Comparison of ENCODE assay signal across 9 cellular contexts in genomic region chr12:81797100-81797499, GRCh38. TPM values are rescaled to one million over a fixed set of nuclear protein-coding genes. Genes with fewer than 3 reads are reported as not detected.
A peak's percentile ranks its signal among the peaks of the same experiment; 100 is the strongest.
DNase-seq lines count a peak whose midpoint lies in the region; ATAC-seq, FAIRE-seq and TF ChIP-seq lines count a peak whose summit lies in the region.
"Had no signal": no experiment of that assay in that cellular context is flagged by ENCODE, and none has a peak within 500 bp of the region (broad histone marks: within the 10 kb centered on the region; RNA-seq: fewer than 3 reads in every experiment).

No MANE protein-coding gene starts in this region.

- TF ChIP-seq RAD21 in A549 (conservative IDR thresholded peaks at IDR 0.05 in 1 of 2, IDR thresholded peaks at IDR 0.05 in 1 of 2) = no peak

- no peak for TF ChIP-seq POLR2A in A549 (IDR thresholded peaks at IDR 0.05; ENCODE audit: low read length)

- TF ChIP-seq CTCF in A549 (IDR thresholded peaks at IDR 0.05) (peak; percentile 19; the same call in 2 of the 3 replicates), MM.1S (IDR thresholded peaks at IDR 0.05; ENCODE audit: low read length) (peak; percentile 46), dorsolateral prefrontal cortex (IDR thresholded peaks at IDR 0.05 in 54 of 56, conservative IDR thresholded peaks at IDR 0.05 in 2 of 56; ENCODE audit: low read depth in 1 of 56, partially characterized antibody in 56 of 56) (peak in 34 of 56 donors; percentile 6 to 41 (median 22))

- H3K9me3 ChIP-seq in A549 (no peaks in the 10 kb centered on the region), MM.1S (replicated peaks; ENCODE audit: insufficient read depth, low read length) (no peaks in the 10 kb centered on the region)

- H3K27me3 ChIP-seq in MM.1S (replicated peaks; ENCODE audit: insufficient read depth, low read length) (no peaks in the 10 kb centered on the region), dorsolateral prefrontal cortex (no peaks in the 10 kb centered on the region)

- H3K4me1 ChIP-seq in A549 (no peaks in the 10 kb centered on the region), MM.1S (ENCODE audit: low read length) (no peaks in the 10 kb centered on the region)

- H3K4me2 ChIP-seq in A549 (no peak overlapping the region), MM.1S (ENCODE audit: low read depth, low read length) (no peak overlapping the region)

- no peak overlapping the region for H2AFZ ChIP-seq in MM.1S (ENCODE audit: low read length)

- H3K36me3 ChIP-seq in MM.1S (replicated peaks; ENCODE audit: insufficient read depth, low read length) = no peaks in the 10 kb centered on the region

- H3K9me3 Mint-ChIP-seq in stimulated activated memory B cell treated with anti-CD40 and anti-IgM and Interleukin-4, amounts not matched to agents 10 μg/mL and 1 μg/mL and 100 μg/mL, for 72 hours = peaks cover 2% of the 10 kb centered on the region
- H3K9me3 Mint-ChIP-seq in activated CD4-positive, alpha-beta T cell treated with anti-CD3 and anti-CD28 coated beads for 36 hours (ENCODE audit: low read depth) = no peaks in the 10 kb centered on the region

- H3K4me1 Mint-ChIP-seq in stimulated activated memory B cell treated with anti-CD40 and anti-IgM and Interleukin-4, amounts not matched to agents 10 μg/mL and 1 μg/mL and 100 μg/mL, for 72 hours = no peaks in the 10 kb centered on the region
- peaks cover 15% of the 10 kb centered on the region for H3K4me1 Mint-ChIP-seq in activated CD4-positive, alpha-beta T cell treated with anti-CD3 and anti-CD28 coated beads for 36 hours

- ATAC-seq in A549 (peak; percentile 34 to 78; a peak in 3 of 6 replicates), GM18498 (IDR thresholded peaks at IDR 0.05; ENCODE audit: unreplicated experiment) (peak; percentile 69), HG03460 (IDR thresholded peaks at IDR 0.05; ENCODE audit: unreplicated experiment) (no peak), sciatic nerve (no peak)
- ATAC-seq in stimulated activated memory B cell treated with anti-CD40 and anti-IgM and Interleukin-4, amounts not matched to agents 10 μg/mL and 1 μg/mL and 100 μg/mL, for 72 hours = no peak
- ATAC-seq in activated CD4-positive, alpha-beta T cell treated with anti-CD3 and anti-CD28 coated beads for 36 hours = no peak

- H3F3A ChIP-seq in MM.1S (ENCODE audit: insufficient read depth, low read length) = no peaks in the 10 kb centered on the region

- CTCF ChIA-PET in A549 (lab: Yijun Ruan, JAX) = interaction anchor here (0.7 kb wide), 1 partner anchor 350 kb away, joined by 3 read pairs; no protein-coding TSS in a partner anchor
- CTCF ChIA-PET in activated CD4-positive, alpha-beta T cell treated with anti-CD3 and anti-CD28 coated beads for 36 hours (lab: Charles Lee) = no interaction called here

- TF ChIP-seq EP300 in A549 (IDR thresholded peaks at IDR 0.05) = no peak

- FAIRE-seq in A549 (lab: Jason Lieb, UNC) = no peak
- FAIRE-seq: urothelium cell line had no signal

- WGBS in A549 (ENCODE audit: missing lambda C conversion rate) = under 1% methylated on average over 3 of the region's 3 CpGs

- intact Hi-C loops in dorsolateral prefrontal cortex (cut with DNase I) = no loop called here
- intact Hi-C loops in activated CD4-positive, alpha-beta T cell treated with anti-CD3 and anti-CD28 coated beads for 36 hours (cut with DNase I, micrococcal nuclease) = loop anchor here in 1 of 2 experiments (5.0 kb wide), 1 partner anchor 150 kb away; no protein-coding TSS in a partner anchor
- intact Hi-C loops in sciatic nerve (cut with DNase I) = no loop called here

- no peaks in the 10 kb centered on the region for H3K9me2 ChIP-seq in MM.1S (replicated peaks; ENCODE audit: insufficient read depth, low read length)

- H3K9ac ChIP-seq in MM.1S (ENCODE audit: low read length) = no peak overlapping the region

- no peak overlapping the region for H3K27ac ChIP-seq in A549
- no peak overlapping the region for H3K27ac ChIP-seq in MM.1S (ENCODE audit: low read length)
- no peak overlapping the region for H3K27ac ChIP-seq in dorsolateral prefrontal cortex

- H4K20me1 ChIP-seq in MM.1S (ENCODE audit: insufficient read depth, low read length) = no peaks in the 10 kb centered on the region

- POLR2A ChIA-PET in A549 (lab: Yijun Ruan, JAX) = no interaction called here
- POLR2A ChIA-PET in activated CD4-positive, alpha-beta T cell treated with anti-CD3 and anti-CD28 coated beads for 36 hours (lab: Charles Lee) = no interaction called here

- no peaks in the 10 kb centered on the region for H3K36me3 Mint-ChIP-seq in stimulated activated memory B cell treated with anti-CD40 and anti-IgM and Interleukin-4, amounts not matched to agents 10 μg/mL and 1 μg/mL and 100 μg/mL, for 72 hours
- H3K36me3 Mint-ChIP-seq in activated CD4-positive, alpha-beta T cell treated with anti-CD3 and anti-CD28 coated beads for 36 hours (ENCODE audit: low read depth) = no peaks in the 10 kb centered on the region

- H3K27me3 Mint-ChIP-seq in stimulated activated memory B cell treated with anti-CD40 and anti-IgM and Interleukin-4, amounts not matched to agents 10 μg/mL and 1 μg/mL and 100 μg/mL, for 72 hours = no peaks in the 10 kb centered on the region
- H3K27me3 Mint-ChIP-seq in activated CD4-positive, alpha-beta T cell treated with anti-CD3 and anti-CD28 coated beads for 36 hours = peaks cover 19% of the 10 kb centered on the region

- no peak overlapping the region for H3K4me3 Mint-ChIP-seq in stimulated activated memory B cell treated with anti-CD40 and anti-IgM and Interleukin-4, amounts not matched to agents 10 μg/mL and 1 μg/mL and 100 μg/mL, for 72 hours
- no peak overlapping the region for H3K4me3 Mint-ChIP-seq in activated CD4-positive, alpha-beta T cell treated with anti-CD3 and anti-CD28 coated beads for 36 hours

- H3K27ac Mint-ChIP-seq in stimulated activated memory B cell treated with anti-CD40 and anti-IgM and Interleukin-4, amounts not matched to agents 10 μg/mL and 1 μg/mL and 100 μg/mL, for 72 hours = no peak overlapping the region
- no peak overlapping the region for H3K27ac Mint-ChIP-seq in activated CD4-positive, alpha-beta T cell treated with anti-CD3 and anti-CD28 coated beads for 36 hours

- H3K4me3 ChIP-seq in A549 (no peak overlapping the region), MM.1S (ENCODE audit: low read length) (no peak overlapping the region), dorsolateral prefrontal cortex (no peak overlapping the region)

- DNase-seq in A549 (ENCODE audit: low read depth in 1 of 2, low spot score in 1 of 2) = peak; percentile 1 to 29
- peak; percentile 48 for DNase-seq in MM.1S
- no peak for DNase-seq in dorsolateral prefrontal cortex
- DNase-seq in activated CD4-positive, alpha-beta T cell treated with anti-CD3 and anti-CD28 coated beads for 36 hours = no peak
- no peak for DNase-seq in sciatic nerve (ENCODE audit: low spot score)

- no peaks in the 10 kb centered on the region for H3K79me2 ChIP-seq in MM.1S (ENCODE audit: low read length)

TF ChIP-seq in A549, 52 proteins besides CTCF, POLR2A, EP300 and RAD21 (continues in another document):
- TF ChIP-seq PHF8 (IDR thresholded peaks at IDR 0.05; ENCODE audit: borderline replicate concordance, low read depth) (no peak), NR3C1 (IDR thresholded peaks at IDR 0.05) (no peak), MAX (IDR thresholded peaks at IDR 0.05) (no peak), GATA3 (IDR thresholded peaks at IDR 0.05; ENCODE audit: borderline replicate concordance) (no peak), ZFP36 (IDR thresholded peaks at IDR 0.05; ENCODE audit: borderline replicate concordance, partially characterized antibody) (no peak), RCOR1 (IDR thresholded peaks at IDR 0.05; ENCODE audit: low read depth, low read length) (no peak), USF2 (IDR thresholded peaks at IDR 0.05) (no peak), JUN (IDR thresholded peaks at IDR 0.05) (no peak), ATOH8 (CRISPR knock-in tag; IDR thresholded peaks at IDR 0.05; ENCODE audit: low read depth) (no peak), POLR2AphosphoS2 (conservative IDR thresholded peaks at IDR 0.05; ENCODE audit: low read length) (no peak), NPAS2 (CRISPR knock-in tag; IDR thresholded peaks at IDR 0.05; ENCODE audit: borderline replicate concordance) (no peak), ELK1 (IDR thresholded peaks at IDR 0.05; ENCODE audit: low read depth, low read length) (no peak)

RNA-seq across cellular contexts. Expression of gene PPFIA2, which starts 38.0 kb away (rescaled TPM):
- not detected in 2 replicates for polyA plus RNA-seq in A549 (2011; rRNA removed)
- not detected in 2 replicates for polyA plus RNA-seq in A549 (2012; cell fraction: cytosol; rRNA removed)
- not detected in 2 replicates for polyA plus RNA-seq in A549 (2012; cell fraction: nucleus; rRNA removed)
- polyA plus RNA-seq in A549 (2017; fragmentation: RNase III; extraction: RNeasy Plus Mini Kit Qiagen cat#74134 plus additional on column Dnase treatment) = not detected in 3 replicates
- polyA minus RNA-seq in A549 (2011; rRNA and poly(A)+ RNA removed) = not detected in 2 replicates
- 100 to 1,000 TPM in 119 of 120 experiments, 10 to 100 TPM in 1; 99.2 to 234 (median 172) TPM for total RNA-seq in dorsolateral prefrontal cortex
- total RNA-seq in activated CD4-positive, alpha-beta T cell treated with anti-CD3 and anti-CD28 coated beads for 36 hours = not detected
- 29.5 TPM for total RNA-seq in sciatic nerve

Comparison
In these comparisons a context has a peak if more than half of its experiments do, and no peak if none do; other contexts are left out.
1. ATAC-seq: peak in A549 (2 of 2) and GM18498 (single experiment); none in HG03460 (single experiment), stimulated activated memory B cell treated with anti-CD40 and anti-IgM and Interleukin-4, amounts not matched to agents 10 μg/mL and 1 μg/mL and 100 μg/mL, for 72 hours (single experiment), activated CD4-positive, alpha-beta T cell treated with anti-CD3 and anti-CD28 coated beads for 36 hours (single experiment) and sciatic nerve (single experiment).
2. DNase-seq: peak in A549 (2 of 2) and MM.1S (single experiment); none in dorsolateral prefrontal cortex (0 of 10), activated CD4-positive, alpha-beta T cell treated with anti-CD3 and anti-CD28 coated beads for 36 hours (single experiment) and sciatic nerve (single experiment).
3. RNA of gene PPFIA2, which starts 38.0 kb away (total RNA-seq): 99.2 to 234 TPM in dorsolateral prefrontal cortex and 29.5 TPM in sciatic nerve (single experiment); not detected in activated CD4-positive, alpha-beta T cell treated with anti-CD3 and anti-CD28 coated beads for 36 hours; every median in the first group is over 10 times any median in the second.
4. Peak in every context shown above with its lines, with median percentiles within 50 percentile points of each other: CTCF ChIP-seq.